24 cellular contexts compared by ENCODE assay signal in genomic region chrX:114842181-114842580, GRCh38.
"Had no signal": no experiment of that assay in that cellular context is flagged by ENCODE, and none has a peak within 500 bp of the region (broad histone marks: within the 10 kb centered on the region; RNA-seq: fewer than 3 reads in every experiment).

No MANE protein-coding gene starts in this region.

- H3K27me3 Mint-ChIP-seq: activated CD8-positive, alpha-beta T cell treated with anti-CD3 and anti-CD28 coated beads for 36 hours; activated T-helper 17 cell treated with anti-CD3 and anti-CD28 coated beads, Interleukin-2, amount 50 U/mL, for 72 hours; effector memory CD8-positive, alpha-beta T cell; T-helper 17 cell had no signal

- H3K36me3 ChIP-seq: left ventricle myocardium inferior, spleen, tibial nerve had no signal

- ATAC-seq: activated CD8-positive, alpha-beta T cell treated with anti-CD3 and anti-CD28 coated beads for 36 hours; activated T-cell treated with anti-CD3 and anti-CD28 coated beads, Interleukin-2, amount 50 U/mL, for 4 hours; activated T-helper 17 cell treated with anti-CD3 and anti-CD28 coated beads, Interleukin-2, amount 50 U/mL, for 72 hours; effector memory CD8-positive, alpha-beta T cell; foreskin keratinocyte; right cardiac atrium; T-helper 17 cell; WTC11 had no signal

- H3K4me1 ChIP-seq: foreskin keratinocyte, left ventricle myocardium inferior, spleen, tibial nerve had no signal

- DNase-seq: activated CD4-positive, alpha-beta T cell treated with anti-CD3 and anti-CD28 coated beads for 1 hour; activated CD4-positive, alpha-beta T cell treated with anti-CD3 and anti-CD28 coated beads, Interleukin-2, amount 50 U/mL, for 1 hour; activated CD8-positive, alpha-beta T cell treated with anti-CD3 and anti-CD28 coated beads for 36 hours; activated gamma-delta T cell treated with Interleukin-2 at 50 U/mL for 16 hours; activated naive CD4-positive, alpha-beta T cell treated with anti-CD3 and anti-CD28 coated beads, Interleukin-2, amount 50 U/mL, for 16 hours; activated T-cell treated with anti-CD3 and anti-CD28 coated beads, Interleukin-2, amount 50 U/mL, for 4 hours; amniotic stem cell; caudate nucleus; cortex of kidney; effector memory CD8-positive, alpha-beta T cell; foreskin keratinocyte; left ventricle myocardium inferior; occipital lobe; posterior cingulate gyrus; right cardiac atrium; spleen; stimulated activated naive CD4-positive, alpha-beta T cell treated with Interleukin-2 at 50 U/mL for 16 hours; T-helper 17 cell; T1000 had no signal

- H3K9me3 ChIP-seq: tibial nerve had no signal

- H3K27ac Mint-ChIP-seq: activated CD8-positive, alpha-beta T cell treated with anti-CD3 and anti-CD28 coated beads for 36 hours; activated T-helper 17 cell treated with anti-CD3 and anti-CD28 coated beads, Interleukin-2, amount 50 U/mL, for 72 hours; effector memory CD8-positive, alpha-beta T cell; T-helper 17 cell; WTC11 had no signal

- H3K27ac ChIP-seq: foreskin keratinocyte, left ventricle myocardium inferior, spleen, tibial nerve had no signal

- H3K27me3 ChIP-seq: foreskin keratinocyte, spleen, tibial nerve had no signal

- H3K9me3 Mint-ChIP-seq: activated CD8-positive, alpha-beta T cell treated with anti-CD3 and anti-CD28 coated beads for 36 hours; activated T-cell treated with anti-CD3 and anti-CD28 coated beads, Interleukin-2, amount 50 U/mL, for 4 hours; activated T-helper 17 cell treated with anti-CD3 and anti-CD28 coated beads, Interleukin-2, amount 50 U/mL, for 72 hours; effector memory CD8-positive, alpha-beta T cell; WTC11 had no signal

- FAIRE-seq: endothelial cell of umbilical vein had no signal

- H3K4me3 Mint-ChIP-seq: activated CD8-positive, alpha-beta T cell treated with anti-CD3 and anti-CD28 coated beads for 36 hours; activated T-cell treated with anti-CD3 and anti-CD28 coated beads, Interleukin-2, amount 50 U/mL, for 4 hours; activated T-helper 17 cell treated with anti-CD3 and anti-CD28 coated beads, Interleukin-2, amount 50 U/mL, for 72 hours; effector memory CD8-positive, alpha-beta T cell; T-helper 17 cell; WTC11 had no signal

- H3K36me3 Mint-ChIP-seq: WTC11 had no signal

- H3K4me1 Mint-ChIP-seq: activated T-helper 17 cell treated with anti-CD3 and anti-CD28 coated beads, Interleukin-2, amount 50 U/mL, for 72 hours; T-helper 17 cell; WTC11 had no signal

- H3K4me3 ChIP-seq: left ventricle myocardium inferior, lung, spleen, tibial nerve had no signal
